ENCODE assay signal across 24 cellular contexts in the genomic region with DNA sequence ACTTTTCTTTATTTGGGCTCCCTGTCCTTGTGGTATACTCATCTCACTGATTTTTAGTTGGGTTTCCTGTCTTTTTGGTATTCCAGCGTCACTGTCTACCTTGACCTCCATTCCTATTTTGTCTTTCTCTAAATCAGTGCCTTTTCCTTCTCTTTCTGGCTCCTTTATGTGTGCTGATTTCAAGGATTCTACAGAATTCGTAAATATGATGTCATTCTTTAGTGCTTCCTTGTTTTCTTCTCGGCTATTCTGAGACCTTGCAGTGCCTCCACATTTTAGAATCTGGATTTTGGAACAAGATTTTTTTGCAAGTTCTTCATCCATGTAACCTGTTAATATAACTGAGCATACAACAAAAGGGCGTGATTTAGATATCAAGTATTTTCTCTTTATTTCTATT.
DNase-seq lines count a peak whose midpoint lies in the region; ATAC-seq, FAIRE-seq and TF ChIP-seq lines count a peak whose summit lies in the region.
"Had no signal": no experiment of that assay in that cellular context is flagged by ENCODE, and none has a peak within 500 bp of the region (broad histone marks: within the 10 kb centered on the region; RNA-seq: fewer than 3 reads in every experiment).

No MANE protein-coding gene starts in this region.

- TF ChIP-seq POLR2A in HepG2 (IDR thresholded peaks at IDR 0.05; ENCODE audit: insufficient read depth in 1 of 2, low read depth in 2 of 2, low read length in 2 of 2) = no peak
- TF ChIP-seq POLR2A in right lobe of liver (IDR thresholded peaks at IDR 0.05) = no peak
- no peak for TF ChIP-seq POLR2A in GM12878 (IDR thresholded peaks at IDR 0.05; ENCODE audit: low read depth, low read length)
- TF ChIP-seq POLR2A in endothelial cell of umbilical vein (IDR thresholded peaks at IDR 0.05; ENCODE audit: low read depth, low read length) = no peak

- under 1% methylated on average over 4 of the region's 4 CpGs for WGBS in HepG2 (ENCODE audit: low lambda C conversion rate)
- 49% methylated on average over 4 of the region's 4 CpGs for WGBS in right lobe of liver (ENCODE audit: insufficient coverage, low coverage, low lambda C conversion rate, missing lambda C conversion rate)
- WGBS in GM12878 (ENCODE audit: insufficient coverage, insufficient replicate concordance, low lambda C conversion rate, missing lambda C conversion rate) = 34% methylated on average over 4 of the region's 4 CpGs

- no peaks in the 10 kb centered on the region for H3K9me1 ChIP-seq in endothelial cell of umbilical vein (replicated peaks; ENCODE audit: control insufficient read depth, extremely low read depth, insufficient read depth, low read length)

- ATAC-seq in HepG2 = no peak
- ATAC-seq in right lobe of liver = no peak
- no peak for ATAC-seq in GM12878
- ATAC-seq: A549 had no signal

- no peaks in the 10 kb centered on the region for H4K20me1 ChIP-seq in HepG2 (ENCODE audit: insufficient read depth, low read length)
- no peaks in the 10 kb centered on the region for H4K20me1 ChIP-seq in GM12878 (ENCODE audit: control insufficient read depth, insufficient read depth)
- H4K20me1 ChIP-seq in endothelial cell of umbilical vein (replicated peaks; ENCODE audit: control insufficient read depth, extremely low read depth, insufficient read depth, low read length) = no peaks in the 10 kb centered on the region
- H4K20me1 ChIP-seq: BLaER1 treated with 17β-estradiol and CSF1 and Interleukin-3, amounts not matched to agents 10 nM and 100 nM had no signal

- TF ChIP-seq RAD21 in HepG2 (CRISPR knock-in tag; IDR thresholded peaks at IDR 0.05) (no peak), GM12878 (IDR thresholded peaks at IDR 0.05; ENCODE audit: insufficient read depth, low read depth, low read length) (no peak)

- SMC1A ChIA-PET in GM12878 (lab: Charles Lee; ENCODE audit: uncharacterized antibody, unreplicated experiment) = no interaction called here

- TF ChIP-seq CTCF in HepG2 (CRISPR knock-in tag; IDR thresholded peaks at IDR 0.05) (no peak), right lobe of liver (IDR thresholded peaks at IDR 0.05) (no peak), GM12878 (IDR thresholded peaks at IDR 0.05 in 2 of 3, conservative IDR thresholded peaks at IDR 0.05 in 1 of 3; ENCODE audit: control insufficient read depth in 2 of 3, extremely low read depth in 1 of 3, insufficient read depth in 1 of 3, low read depth in 3 of 3, low read length in 3 of 3) (no peak), endothelial cell of umbilical vein (IDR thresholded peaks at IDR 0.05; ENCODE audit: extremely low read depth in 1 of 2, insufficient read depth in 1 of 2, low read depth in 1 of 2, low read length in 2 of 2) (no peak)

- H3K4me2 ChIP-seq in HepG2 (ENCODE audit: low read depth, low read length) (no peak overlapping the region), GM12878 (ENCODE audit: control insufficient read depth, insufficient read depth) (no peak overlapping the region), endothelial cell of umbilical vein (ENCODE audit: insufficient read depth, low read length) (no peak overlapping the region)
- H3K4me2 ChIP-seq: A549; BLaER1 treated with 17β-estradiol and CSF1 and Interleukin-3, amounts not matched to agents 10 nM and 100 nM had no signal

- no peak for DNase-seq in HepG2 (ENCODE audit: low spot score)
- no peak for DNase-seq in right lobe of liver
- DNase-seq in GM12878 (ENCODE audit: low read depth, low spot score) = no peak
- DNase-seq in endothelial cell of umbilical vein (ENCODE audit: low read depth, low spot score) = no peak
- DNase-seq in activated gamma-delta T cell (lab: John Stamatoyannopoulos, UW) = no peak
- no peak for DNase-seq in stimulated activated CD4-positive, alpha-beta T cell treated with anti-CD3 and anti-CD28 coated beads, Interleukin-2, amount 100 ng/mL, for 24 hours
- DNase-seq: AML-193; CD4-positive, alpha-beta memory T cell; CD4-positive, CD25-positive, alpha-beta regulatory T cell; CD8-positive, alpha-beta memory T cell; COR-L47; DMS 273 treated with DMSO at 0.1 percent for 48 hours; DMS153; DMS53; DMS79; DND-41; EL; GDM1 had no signal

- intact Hi-C loops in HepG2 (cut with micrococcal nuclease; ENCODE audit: unreplicated experiment) = no loop called here
- intact Hi-C loops in right lobe of liver (cut with DNase I) = no loop called here
- intact Hi-C loops in GM12878 (cut with micrococcal nuclease; ENCODE audit: unreplicated experiment) = no loop called here
- intact Hi-C loops in endothelial cell of umbilical vein (cut with micrococcal nuclease) = no loop called here

- H2AFZ ChIP-seq in HepG2 (ENCODE audit: low read length) (no peak overlapping the region), GM12878 (ENCODE audit: control insufficient read depth, low read depth, low read length) (no peak overlapping the region), endothelial cell of umbilical vein (ENCODE audit: low read depth, low read length) (no peak overlapping the region)

- RAD21 ChIA-PET in GM12878 (lab: Charles Lee; ENCODE audit: unreplicated experiment) = no interaction called here

- in situ Hi-C loops in HepG2 (cut with HindIII; ENCODE audit: extremely low pct_ligation_motif_present, low pct_unique_long_range_greater_than_20kb) = no loop called here
- in situ Hi-C loops in GM12878 (cut with MboI) = no loop called here

- BruUV-seq in HepG2 (replicated peaks; lab: Mats Ljungman, UMichigan) = no TSS peak
- BruUV-seq in GM12878 (replicated peaks; lab: Mats Ljungman, UMichigan) = no TSS peak
- no TSS peak for BruUV-seq in endothelial cell of umbilical vein (replicated peaks; lab: Mats Ljungman, UMichigan)

- no peaks in the 10 kb centered on the region for H3K79me2 ChIP-seq in HepG2 (ENCODE audit: insufficient read depth, low read length)
- no peaks in the 10 kb centered on the region for H3K79me2 ChIP-seq in GM12878 (ENCODE audit: control insufficient read depth, insufficient read depth, low read length)
- no peaks in the 10 kb centered on the region for H3K79me2 ChIP-seq in endothelial cell of umbilical vein (ENCODE audit: control insufficient read depth, insufficient read depth, low read length)

- POLR2A ChIA-PET in HepG2 (lab: Yijun Ruan, JAX) = no interaction called here
- POLR2A ChIA-PET in GM12878 (lab: Charles Lee) = no interaction called here
- POLR2A ChIA-PET in endothelial cell of umbilical vein (lab: Charles Lee) = no interaction called here

- H3K9ac ChIP-seq in HepG2 (ENCODE audit: insufficient read depth, low read depth, low read length) = no peak overlapping the region
- H3K9ac ChIP-seq in GM12878 (ENCODE audit: control insufficient read depth, insufficient read depth, low read length) = no peak overlapping the region
- no peak overlapping the region for H3K9ac ChIP-seq in endothelial cell of umbilical vein (replicated peaks; ENCODE audit: extremely low read depth, insufficient read depth, low read length)
- H3K9ac ChIP-seq: BLaER1 treated with 17β-estradiol and CSF1 and Interleukin-3, amounts not matched to agents 10 nM and 100 nM had no signal

- H3K27ac ChIP-seq in HepG2 (ENCODE audit: extremely low read length, insufficient read depth, low read length) (no peak overlapping the region), right lobe of liver (no peak overlapping the region), GM12878 (ENCODE audit: control insufficient read depth, insufficient read depth) (no peak overlapping the region), endothelial cell of umbilical vein (ENCODE audit: insufficient read depth, low read depth, low read length) (no peak overlapping the region)
- H3K27ac ChIP-seq: 22Rv1; A549; BLaER1 treated with 17β-estradiol and CSF1 and Interleukin-3, amounts not matched to agents 10 nM and 100 nM; C4-2B had no signal

- no peaks in the 10 kb centered on the region for H3K9me3 ChIP-seq in HepG2 (ENCODE audit: low read length)
- H3K9me3 ChIP-seq in right lobe of liver = no peaks in the 10 kb centered on the region
- no peaks in the 10 kb centered on the region for H3K9me3 ChIP-seq in GM12878 (replicated peaks; ENCODE audit: control insufficient read depth, insufficient read depth, low read length)
- H3K9me3 ChIP-seq in endothelial cell of umbilical vein (replicated peaks; ENCODE audit: control insufficient read depth, insufficient read depth, low read length) = no peaks in the 10 kb centered on the region
- H3K9me3 ChIP-seq: A549; BLaER1 treated with 17β-estradiol and CSF1 and Interleukin-3, amounts not matched to agents 10 nM and 100 nM had no signal

- H3K4me3 ChIP-seq in HepG2 (replicated peaks in 1 of 3; ENCODE audit: insufficient read depth in 1 of 3, low read depth in 2 of 3, low read length in 3 of 3) (no peak overlapping the region), right lobe of liver (no peak overlapping the region), GM12878 (no peak overlapping the region), endothelial cell of umbilical vein (replicated peaks in 1 of 3; ENCODE audit: insufficient read depth in 1 of 3, low read depth in 1 of 3, low read length in 3 of 3) (no peak overlapping the region)
- H3K4me3 ChIP-seq: A549; BLaER1 treated with 17β-estradiol and CSF1 and Interleukin-3, amounts not matched to agents 10 nM and 100 nM had no signal

- H3K36me3 ChIP-seq in HepG2 (replicated peaks in 1 of 2; ENCODE audit: control insufficient read depth in 1 of 2, insufficient read depth in 2 of 2, low read length in 2 of 2) (no peaks in the 10 kb centered on the region), right lobe of liver (no peaks in the 10 kb centered on the region), GM12878 (ENCODE audit: control insufficient read depth in 2 of 2, insufficient read depth in 2 of 2, low read length in 1 of 2) (no peaks in the 10 kb centered on the region), endothelial cell of umbilical vein (ENCODE audit: control insufficient read depth in 2 of 2, extremely low read depth in 1 of 2, insufficient read depth in 2 of 2, low read length in 2 of 2) (no peaks in the 10 kb centered on the region)
- H3K36me3 ChIP-seq: BLaER1 treated with 17β-estradiol and CSF1 and Interleukin-3, amounts not matched to agents 10 nM and 100 nM had no signal

- CTCF ChIA-PET in HepG2 (lab: Yijun Ruan, JAX; ENCODE audit: low intra/inter-chr PET ratio, low total read pairs) = no interaction called here
- CTCF ChIA-PET in GM12878 (lab: Yijun Ruan, JAX) = no interaction called here
- CTCF ChIA-PET in endothelial cell of umbilical vein (lab: Charles Lee) = no interaction called here

- H3K4me1 ChIP-seq in HepG2 (ENCODE audit: insufficient read depth, low read length) (peaks cover 7% of the 10 kb centered on the region), right lobe of liver (no peaks in the 10 kb centered on the region), GM12878 (ENCODE audit: control insufficient read depth, insufficient read depth, low read length) (no peaks in the 10 kb centered on the region), endothelial cell of umbilical vein (ENCODE audit: control insufficient read depth, extremely low read depth, insufficient read depth, low read length) (peaks cover 10% of the 10 kb centered on the region)

- dilution Hi-C loops in endothelial cell of umbilical vein (cut with MboI; ENCODE audit: extremely low pct_ligation_motif_present, low sequenced_read_pairs) = no loop called here

- H3K27me3 ChIP-seq in HepG2 (ENCODE audit: control insufficient read depth in 1 of 2, insufficient read depth in 2 of 2, low read length in 2 of 2) (no peaks in the 10 kb centered on the region), right lobe of liver (peaks cover 0 to 11% of the 10 kb centered on the region in 2 donors), GM12878 (replicated peaks in 1 of 2; ENCODE audit: control insufficient read depth in 2 of 2, insufficient read depth in 2 of 2, low read length in 1 of 2) (no peaks in the 10 kb centered on the region), endothelial cell of umbilical vein (ENCODE audit: control insufficient read depth in 2 of 2, insufficient read depth in 2 of 2, low read length in 2 of 2) (peaks cover 12 to 16% of the 10 kb centered on the region in 2 experiments)
- H3K27me3 ChIP-seq: BLaER1 treated with 17β-estradiol and CSF1 and Interleukin-3, amounts not matched to agents 10 nM and 100 nM had no signal

- no peak for TF ChIP-seq EP300 in HepG2 (IDR thresholded peaks at IDR 0.05; ENCODE audit: low read depth in 2 of 2, low read length in 2 of 2)
- TF ChIP-seq EP300 in HepG2 (CRISPR knock-in tag; IDR thresholded peaks at IDR 0.05; ENCODE audit: borderline replicate concordance) = no peak
- no peak for TF ChIP-seq EP300 in GM12878 (IDR thresholded peaks at IDR 0.05; ENCODE audit: borderline replicate concordance in 1 of 2, control insufficient read depth in 1 of 2, low read depth in 2 of 2, low read length in 2 of 2)

- FAIRE-seq in HepG2 (lab: Jason Lieb, UNC) (no peak), GM12878 (lab: Jason Lieb, UNC) (no peak), endothelial cell of umbilical vein (lab: Jason Lieb, UNC) (no peak)
- FAIRE-seq: A549, GM12891, GM19239 had no signal
